Comparison of ENCODE assay signal across 9 cellular contexts in genomic region chr7:151251328-151251925, GRCh38. TPM values are rescaled to one million over a fixed set of nuclear protein-coding genes. Genes with fewer than 3 reads are reported as not detected.
DNase-seq lines count a peak whose midpoint lies in the region; ATAC-seq, FAIRE-seq and TF ChIP-seq lines count a peak whose summit lies in the region.
"Had no signal": no experiment of that assay in that cellular context is flagged by ENCODE, and none has a peak within 500 bp of the region (broad histone marks: within the 10 kb centered on the region; RNA-seq: fewer than 3 reads in every experiment).

No MANE protein-coding gene starts in this region.

- H3K4me3 Mint-ChIP-seq in HFFc6, result peak overlapping the region; percentile 80
- peak overlapping the region; percentile 64 for H3K4me3 Mint-ChIP-seq in activated CD8-positive, alpha-beta T cell treated with anti-CD3 and anti-CD28 coated beads for 36 hours

- H3K36me3 Mint-ChIP-seq in HFFc6 (ENCODE audit: low read depth), result no peaks in the 10 kb centered on the region
- no peaks in the 10 kb centered on the region for H3K36me3 Mint-ChIP-seq in activated CD8-positive, alpha-beta T cell treated with anti-CD3 and anti-CD28 coated beads for 36 hours (ENCODE audit: low read depth)

- TF ChIP-seq EP300 in A549 (IDR thresholded peaks at IDR 0.05), result no peak

- WGBS in A549 (ENCODE audit: missing lambda C conversion rate), result 26% methylated on average over 18 of the region's 55 CpGs

- POLR2A ChIA-PET in A549 (lab: Yijun Ruan, JAX), result interaction anchor here (0.6 to 1.1 kb wide), 5 partner anchors 9 to 36 kb away, joined by 3 to 5 read pairs (median 5); partner anchors contain the start of genes ABCF2 and CHPF2
- POLR2A ChIA-PET in activated CD8-positive, alpha-beta T cell treated with anti-CD3 and anti-CD28 coated beads for 36 hours (lab: Charles Lee), result interaction anchor here (0.6 to 1.6 kb wide), 9 partner anchors 9 to 492 kb away, joined by 3 to 7 read pairs (median 3); partner anchors contain the start of genes ABCF2 and CHPF2

- no peak for TF ChIP-seq POLR2A in A549 (IDR thresholded peaks at IDR 0.05; ENCODE audit: low read length)

- intact Hi-C loops in activated CD8-positive, alpha-beta T cell treated with anti-CD3 and anti-CD28 coated beads for 36 hours (cut with micrococcal nuclease), result no loop called here

- H3K4me1 Mint-ChIP-seq in HFFc6 (ENCODE audit: low read depth), result peaks cover 47% of the 10 kb centered on the region
- peaks cover 23% of the 10 kb centered on the region for H3K4me1 Mint-ChIP-seq in activated CD8-positive, alpha-beta T cell treated with anti-CD3 and anti-CD28 coated beads for 36 hours (ENCODE audit: low read depth)

- H3K4me3 ChIP-seq in A549, result peak overlapping the region; percentile 51

- ATAC-seq in A549 (peak; percentile 9 to 36), foreskin keratinocyte (peak; percentile 44), GM21717 (IDR thresholded peaks at IDR 0.05; ENCODE audit: unreplicated experiment) (no peak)
- peak; percentile 64 for ATAC-seq in activated CD8-positive, alpha-beta T cell treated with anti-CD3 and anti-CD28 coated beads for 36 hours

- DNase-seq in A549 (ENCODE audit: low read depth in 1 of 2, low spot score in 1 of 2) (peak; percentile 50 to 57), HFFc6 (peak; percentile 30), foreskin keratinocyte (no peak), occipital lobe (lab: John Stamatoyannopoulos, UW) (peak; percentile 82), COLO829 (ENCODE audit: low spot score) (no peak), epidermal melanocyte (ENCODE audit: insufficient read length, low spot score) (no peak)
- peak; percentile 67 for DNase-seq in activated CD8-positive, alpha-beta T cell treated with anti-CD3 and anti-CD28 coated beads for 36 hours

- CTCF ChIA-PET in A549 (lab: Yijun Ruan, JAX), result interaction anchor here (1.0 to 8.3 kb wide), 9 partner anchors 7 to 64 kb away, joined by 3 to 60 read pairs (median 6); no protein-coding TSS in a partner anchor
- CTCF ChIA-PET in activated CD8-positive, alpha-beta T cell treated with anti-CD3 and anti-CD28 coated beads for 36 hours (lab: Charles Lee), result interaction anchor here (1.1 to 2.1 kb wide), 5 partner anchors 7 to 60 kb away, joined by 3 to 8 read pairs (median 4); no protein-coding TSS in a partner anchor

- H3K4me2 ChIP-seq in A549, result peak overlapping the region; percentile 88

- TF ChIP-seq CTCF in A549 (IDR thresholded peaks at IDR 0.05), result no peak
- no peak for TF ChIP-seq CTCF in HFFc6 (IDR thresholded peaks at IDR 0.05)
- no peak for TF ChIP-seq CTCF in activated CD8-positive, alpha-beta T cell treated with anti-CD3 and anti-CD28 coated beads for 36 hours (IDR thresholded peaks at IDR 0.05)
- TF ChIP-seq CTCF in foreskin keratinocyte (conservative IDR thresholded peaks at IDR 0.05), result no peak

- H3K27me3 Mint-ChIP-seq in HFFc6 (ENCODE audit: insufficient read depth), result peaks cover 15% of the 10 kb centered on the region
- H3K27me3 Mint-ChIP-seq in activated CD8-positive, alpha-beta T cell treated with anti-CD3 and anti-CD28 coated beads for 36 hours, result peaks cover 39% of the 10 kb centered on the region

- FAIRE-seq in A549 (lab: Jason Lieb, UNC), result no peak
- FAIRE-seq: islet of Langerhans had no signal

- H3K27ac ChIP-seq in A549 (peak overlapping the region; percentile 87 to 94), foreskin keratinocyte (no peak overlapping the region)

- H3K9me3 ChIP-seq in A549, result no peaks in the 10 kb centered on the region

- no peaks in the 10 kb centered on the region for H3K9me3 Mint-ChIP-seq in HFFc6
- H3K9me3 Mint-ChIP-seq in activated CD8-positive, alpha-beta T cell treated with anti-CD3 and anti-CD28 coated beads for 36 hours, result no peaks in the 10 kb centered on the region

- H3K27me3 ChIP-seq in foreskin keratinocyte, result peaks cover 42% of the 10 kb centered on the region

- TF ChIP-seq RAD21 in A549 (conservative IDR thresholded peaks at IDR 0.05 in 1 of 2, IDR thresholded peaks at IDR 0.05 in 1 of 2), result no peak

- H3K27ac Mint-ChIP-seq in HFFc6, result peak overlapping the region; percentile 73
- H3K27ac Mint-ChIP-seq in activated CD8-positive, alpha-beta T cell treated with anti-CD3 and anti-CD28 coated beads for 36 hours, result no peak overlapping the region

- peaks cover 40% of the 10 kb centered on the region for H3K4me1 ChIP-seq in A549
- H3K4me1 ChIP-seq in foreskin keratinocyte, result peaks cover 3% of the 10 kb centered on the region

TF ChIP-seq in A549, 52 proteins besides CTCF, POLR2A, EP300 and RAD21:
- TF ChIP-seq FOSB (CRISPR knock-in tag; IDR thresholded peaks at IDR 0.05), result no peak
- TF ChIP-seq TP53 (CRISPR knock-in tag; IDR thresholded peaks at IDR 0.05), result no peak
- no peak for TF ChIP-seq HEYL (CRISPR knock-in tag; IDR thresholded peaks at IDR 0.05)
- no peak for TF ChIP-seq KDM5A (IDR thresholded peaks at IDR 0.05)
- no peak for TF ChIP-seq E2F6 (IDR thresholded peaks at IDR 0.05; ENCODE audit: borderline replicate concordance, low read depth)
- TF ChIP-seq PHF8 (IDR thresholded peaks at IDR 0.05; ENCODE audit: borderline replicate concordance, low read depth), result peak; percentile 50; the same call in 1 of the 2 replicates
- TF ChIP-seq JUN (IDR thresholded peaks at IDR 0.05), result peak in 1 of 2 experiments; percentile 58; a peak in 3 of 5 replicates
- TF ChIP-seq CBX8 (IDR thresholded peaks at IDR 0.05), result no peak
- TF ChIP-seq NFE2L2 (conservative IDR thresholded peaks at IDR 0.05; ENCODE audit: low read length), result no peak
- TF ChIP-seq POLR2AphosphoS2 (conservative IDR thresholded peaks at IDR 0.05; ENCODE audit: low read length), result no peak
- TF ChIP-seq MAX (IDR thresholded peaks at IDR 0.05), result peak; percentile 43; the same call in 1 of the 2 replicates
- no peak for TF ChIP-seq NR3C1 (IDR thresholded peaks at IDR 0.05)
- no peak for TF ChIP-seq MAZ (IDR thresholded peaks at IDR 0.05; ENCODE audit: borderline replicate concordance, low read depth, low read length)

RNA-seq across cellular contexts. Expression of gene SMARCD3, which starts 2.9 kb away (rescaled TPM):
- 12.5 and 14.5 TPM in 2 replicates for polyA plus RNA-seq in A549 (2011; rRNA removed)
- 10.9 and 14.3 TPM in 2 replicates for polyA plus RNA-seq in A549 (2012; cell fraction: cytosol; rRNA removed)
- 48.7 and 61.4 TPM in 2 replicates for polyA plus RNA-seq in A549 (2012; cell fraction: nucleus; rRNA removed)
- polyA plus RNA-seq in A549 (2017; fragmentation: RNase III; extraction: RNeasy Plus Mini Kit Qiagen cat#74134 plus additional on column Dnase treatment), result 10.6 to 11.9 TPM (median 11.6 TPM) in 3 replicates
- polyA minus RNA-seq in A549 (2011; rRNA and poly(A)+ RNA removed), result 13.0 and 15.2 TPM in 2 replicates
- 10 to 100 TPM; 28.0 to 32.9 (median 31.2) TPM for total RNA-seq in HFFc6 (2021; fragmentation: NEBNext Ultra II Directional; extraction: Animal tissue kit (Norgen Biotek cat#: 25700))
- 1 to 10 TPM; 8.2 to 8.9 TPM for total RNA-seq in activated CD8-positive, alpha-beta T cell treated with anti-CD3 and anti-CD28 coated beads for 36 hours
- total RNA-seq in foreskin keratinocyte, result 3.5 and 4.5 TPM in 2 replicates
- 3.6 and 4.7 TPM in 2 replicates for polyA plus RNA-seq in foreskin keratinocyte
- total RNA-seq in occipital lobe, result 147 TPM

RNA-seq across cellular contexts. Expression of gene CHPF2, which starts 19.1 kb away (rescaled TPM):
- polyA plus RNA-seq in A549 (2011; rRNA removed) (14.9 and 17.2 TPM in 2 replicates), A549 (2017; fragmentation: RNase III; extraction: RNeasy Plus Mini Kit Qiagen cat#74134 plus additional on column Dnase treatment) (24.7 to 29.6 TPM (median 28.0 TPM) in 3 replicates), foreskin keratinocyte (27.1 and 33.2 TPM in 2 replicates)
- polyA plus RNA-seq in A549 (2012; cell fraction: cytosol; rRNA removed), result 22.6 and 34.6 TPM in 2 replicates
- polyA plus RNA-seq in A549 (2012; cell fraction: nucleus; rRNA removed), result 62.9 and 75.7 TPM in 2 replicates
- polyA minus RNA-seq in A549 (2011; rRNA and poly(A)+ RNA removed), result 16.7 and 27.0 TPM in 2 replicates
- 100 to 1,000 TPM; 125 to 171 (median 138) TPM for total RNA-seq in HFFc6 (2021; fragmentation: NEBNext Ultra II Directional; extraction: Animal tissue kit (Norgen Biotek cat#: 25700))
- 10 to 100 TPM; 23.7 to 27.3 TPM for total RNA-seq in activated CD8-positive, alpha-beta T cell treated with anti-CD3 and anti-CD28 coated beads for 36 hours
- total RNA-seq in foreskin keratinocyte (36.8 and 46.0 TPM in 2 replicates), occipital lobe (19.0 TPM)

RNA-seq across cellular contexts. Expression of gene ABCF2, which starts 24.4 kb away (rescaled TPM):
- polyA plus RNA-seq in A549 (2011; rRNA removed) (47.8 and 53.8 TPM in 2 replicates), A549 (2017; fragmentation: RNase III; extraction: RNeasy Plus Mini Kit Qiagen cat#74134 plus additional on column Dnase treatment) (69.1 to 76.3 TPM (median 70.9 TPM) in 3 replicates), foreskin keratinocyte (41.6 and 49.3 TPM in 2 replicates)
- polyA plus RNA-seq in A549 (2012; cell fraction: cytosol; rRNA removed), result 59.3 and 63.3 TPM in 2 replicates
- 70.5 and 71.8 TPM in 2 replicates for polyA plus RNA-seq in A549 (2012; cell fraction: nucleus; rRNA removed)
- polyA minus RNA-seq in A549 (2011; rRNA and poly(A)+ RNA removed), result 61.8 and 67.2 TPM in 2 replicates
- total RNA-seq in HFFc6 (2021; fragmentation: NEBNext Ultra II Directional; extraction: Animal tissue kit (Norgen Biotek cat#: 25700)), result 10 to 100 TPM; 63.8 to 79.7 (median 67.8) TPM
- 10 to 100 TPM; 48.1 to 56.2 TPM for total RNA-seq in activated CD8-positive, alpha-beta T cell treated with anti-CD3 and anti-CD28 coated beads for 36 hours
- total RNA-seq in foreskin keratinocyte (64.5 and 71.5 TPM in 2 replicates), occipital lobe (29.5 TPM)

RNA-seq across cellular contexts. Expression of gene H2BK1, which starts 41.1 kb away (rescaled TPM):
- polyA plus RNA-seq in A549 (2011; rRNA removed) (not detected in 2 replicates), A549 (2017; fragmentation: RNase III; extraction: RNeasy Plus Mini Kit Qiagen cat#74134 plus additional on column Dnase treatment) (not detected in 3 replicates), foreskin keratinocyte (not detected in 2 replicates)
- polyA plus RNA-seq in A549 (2012; cell fraction: cytosol; rRNA removed), result not detected in 2 replicates
- not detected in 2 replicates for polyA plus RNA-seq in A549 (2012; cell fraction: nucleus; rRNA removed)
- polyA minus RNA-seq in A549 (2011; rRNA and poly(A)+ RNA removed), result not detected in 2 replicates
- not detected for total RNA-seq in HFFc6 (2021; fragmentation: NEBNext Ultra II Directional; extraction: Animal tissue kit (Norgen Biotek cat#: 25700))
- not detected for total RNA-seq in activated CD8-positive, alpha-beta T cell treated with anti-CD3 and anti-CD28 coated beads for 36 hours
- total RNA-seq in foreskin keratinocyte (not detected in 2 replicates), occipital lobe (not detected)

Comparison
In these comparisons a context has a peak if more than half of its experiments do, and no peak if none do; other contexts are left out.
1. DNase-seq: peak in A549 (2 of 2), HFFc6 (single experiment), activated CD8-positive, alpha-beta T cell treated with anti-CD3 and anti-CD28 coated beads for 36 hours (single experiment) and occipital lobe (single experiment); none in foreskin keratinocyte (0 of 2), COLO829 (single experiment) and epidermal melanocyte (single experiment).